8 cellular contexts compared by ENCODE assay signal in genomic region chr13:46796129-46796514, GRCh38. TPM values are rescaled to one million over a fixed set of nuclear protein-coding genes. Genes with fewer than 3 reads are reported as not detected.
DNase-seq lines count a peak whose midpoint lies in the region; ATAC-seq and TF ChIP-seq lines count a peak whose summit lies in the region.

No MANE protein-coding gene starts in this region.

- H3K27ac Mint-ChIP-seq in T-cell, result peak overlapping the region; percentile 98

- H3K4me3 Mint-ChIP-seq in T-cell, result peak overlapping the region; percentile 94 to 99 (median 96)

- POLR2A ChIA-PET in T-cell (lab: Charles Lee), result no interaction called here

- ATAC-seq in T-cell (replicated peaks in 1 of 4), result no peak
- ATAC-seq in GM19395 (IDR thresholded peaks at IDR 0.05; ENCODE audit: unreplicated experiment), result no peak

- H3K36me3 Mint-ChIP-seq in T-cell, result peaks cover 6% of the 10 kb centered on the region

- H3K9me3 Mint-ChIP-seq in T-cell, result no peaks in the 10 kb centered on the region

- H3K4me1 Mint-ChIP-seq in T-cell, result peaks cover 44 to 49% (median 46%) of the 10 kb centered on the region in 3 donors

- CTCF ChIA-PET in T-cell (lab: Charles Lee), result interaction anchor here (1.0 to 1.7 kb wide), 2 partner anchors 44 to 244 kb away, joined by 3 to 4 read pairs; no protein-coding TSS in a partner anchor

- H3K27me3 Mint-ChIP-seq in T-cell, result no peaks in the 10 kb centered on the region

- no peak for TF ChIP-seq CTCF in GM12865 (IDR thresholded peaks at IDR 0.05; ENCODE audit: insufficient read depth, low read depth, low read length, missing control alignments)
- TF ChIP-seq CTCF in fibroblast of pulmonary artery (IDR thresholded peaks at IDR 0.05; ENCODE audit: low read length, missing control alignments), result no peak

- DNase-seq in GM12865 (ENCODE audit: low read depth) (peak; percentile 10), T-cell (no peak), fibroblast of pulmonary artery (ENCODE audit: low read depth) (no peak), retina (peak; percentile 6), NCI-H510A (lab: John Stamatoyannopoulos, UW) (no peak), NCI-H1092 (lab: John Stamatoyannopoulos, UW) (no peak)
- DNase-seq in stimulated activated CD4-positive, alpha-beta T cell treated with anti-CD3 and anti-CD28 coated beads, Interleukin-15, amount 100 ng/mL, for 24 hours, result no peak

- H3K4me3 ChIP-seq in GM12865 (ENCODE audit: low read depth, low read length) (peak overlapping the region; percentile 73), fibroblast of pulmonary artery (replicated peaks; ENCODE audit: low read depth, low read length) (peak overlapping the region; percentile 79)

RNA-seq across cellular contexts. Expression of gene ESD, which starts 0.8 kb away (rescaled TPM):
- total RNA-seq in T-cell, result 10 to 100 TPM; 32.4 to 52.1 (median 44.6) TPM

Comparison
In these comparisons a context has a peak if more than half of its experiments do, and no peak if none do; other contexts are left out.
1. DNase-seq: peak in GM12865 (single experiment) and retina (single experiment); none in T-cell (0 of 34), fibroblast of pulmonary artery (single experiment), stimulated activated CD4-positive, alpha-beta T cell treated with anti-CD3 and anti-CD28 coated beads, Interleukin-15, amount 100 ng/mL, for 24 hours (single experiment), NCI-H510A (single experiment) and NCI-H1092 (single experiment).